10 cellular contexts compared by ENCODE assay signal in genomic region chr9:107309271-107309670, GRCh38. TPM values are rescaled to one million over a fixed set of nuclear protein-coding genes. Genes with fewer than 3 reads are reported as not detected.
DNase-seq lines count a peak whose midpoint lies in the region; ATAC-seq and TF ChIP-seq lines count a peak whose summit lies in the region.
"Had no signal": no experiment of that assay in that cellular context is flagged by ENCODE, and none has a peak within 500 bp of the region (broad histone marks: within the 10 kb centered on the region; RNA-seq: fewer than 3 reads in every experiment).

No MANE protein-coding gene starts in this region.

- CTCF ChIA-PET in activated CD8-positive, alpha-beta memory T cell treated with anti-CD3 and anti-CD28 coated beads, Interleukin-2, amount 10 ng/mL, durations not matched to agents 7 days and 5 days (lab: Charles Lee): interaction anchor here (0.8 kb wide), 1 partner anchor 32 kb away, joined by 3 read pairs; no protein-coding TSS in a partner anchor

- no peak for TF ChIP-seq EP300 in esophagus muscularis mucosa (IDR thresholded peaks at IDR 0.05)

- H3K4me3 Mint-ChIP-seq in activated CD8-positive, alpha-beta memory T cell treated with anti-CD3 and anti-CD28 coated beads, Interleukin-2, amount 10 ng/mL, durations not matched to agents 7 days and 5 days: no peak overlapping the region
- H3K4me3 Mint-ChIP-seq in progenitor cell of endocrine pancreas (ENCODE audit: low read depth): no peak overlapping the region

- peaks cover 65% of the 10 kb centered on the region for H3K36me3 Mint-ChIP-seq in activated CD8-positive, alpha-beta memory T cell treated with anti-CD3 and anti-CD28 coated beads, Interleukin-2, amount 10 ng/mL, durations not matched to agents 7 days and 5 days
- peaks cover 41% of the 10 kb centered on the region for H3K36me3 Mint-ChIP-seq in progenitor cell of endocrine pancreas (ENCODE audit: insufficient read depth)

- TF ChIP-seq CTCF in progenitor cell of endocrine pancreas (IDR thresholded peaks at IDR 0.05; ENCODE audit: unreplicated experiment): no peak
- TF ChIP-seq CTCF in lower leg skin (IDR thresholded peaks at IDR 0.05): no peak
- no peak for TF ChIP-seq CTCF in esophagus muscularis mucosa (IDR thresholded peaks at IDR 0.05)

- no peak for TF ChIP-seq POLR2A in lower leg skin (IDR thresholded peaks at IDR 0.05)
- no peak for TF ChIP-seq POLR2A in esophagus muscularis mucosa (IDR thresholded peaks at IDR 0.05; ENCODE audit: low read depth)

- intact Hi-C loops in lower leg skin (cut with DNase I; ENCODE audit: low total_unique reads) (no loop called here), esophagus muscularis mucosa (cut with DNase I) (no loop called here)

- H3K4me1 Mint-ChIP-seq in activated CD8-positive, alpha-beta memory T cell treated with anti-CD3 and anti-CD28 coated beads, Interleukin-2, amount 10 ng/mL, durations not matched to agents 7 days and 5 days: peaks cover 46% of the 10 kb centered on the region
- peaks cover 17% of the 10 kb centered on the region for H3K4me1 Mint-ChIP-seq in progenitor cell of endocrine pancreas (ENCODE audit: low read depth)

- no peaks in the 10 kb centered on the region for H3K9me3 ChIP-seq in esophagus muscularis mucosa
- H3K9me3 ChIP-seq: SJCRH30 had no signal

- no peaks in the 10 kb centered on the region for H3K9me3 Mint-ChIP-seq in activated CD8-positive, alpha-beta memory T cell treated with anti-CD3 and anti-CD28 coated beads, Interleukin-2, amount 10 ng/mL, durations not matched to agents 7 days and 5 days (ENCODE audit: low read depth)
- H3K9me3 Mint-ChIP-seq in progenitor cell of endocrine pancreas (ENCODE audit: low read depth): no peaks in the 10 kb centered on the region

- H3K4me1 ChIP-seq in esophagus muscularis mucosa: peaks cover 0 to 13% (median 6%) of the 10 kb centered on the region in 4 donors

- no peak for DNase-seq in activated CD8-positive, alpha-beta memory T cell treated with anti-CD3 and anti-CD28 coated beads, Interleukin-2, amount 10 ng/mL, durations not matched to agents 7 days and 5 days
- DNase-seq in activated CD8-positive, alpha-beta memory T cell treated with anti-CD3 and anti-CD28 coated beads, Interleukin-2, amount 50 U/mL, for 48 hours: no peak
- peak; percentile 17 for DNase-seq in UCSD-AML1 (lab: John Stamatoyannopoulos, UW; ENCODE audit: unreplicated experiment)
- DNase-seq in progenitor cell of endocrine pancreas (ENCODE audit: low spot score, unreplicated experiment): no peak
- DNase-seq in lower leg skin (ENCODE audit: low spot score in 2 of 2): no peak
- no peak for DNase-seq in esophagus muscularis mucosa (ENCODE audit: extremely low spot score)
- DNase-seq in inferior parietal cortex (ENCODE audit: extremely low spot score): no peak
- DNase-seq: NCI-H1694, SJCRH30 had no signal

- peak overlapping the region; percentile 76 for H3K27ac Mint-ChIP-seq in activated CD8-positive, alpha-beta memory T cell treated with anti-CD3 and anti-CD28 coated beads, Interleukin-2, amount 10 ng/mL, durations not matched to agents 7 days and 5 days
- peak overlapping the region; percentile 62 for H3K27ac Mint-ChIP-seq in progenitor cell of endocrine pancreas

- no peak overlapping the region for H3K27ac ChIP-seq in esophagus muscularis mucosa (replicated peaks in 1 of 4)
- H3K27ac ChIP-seq: SJCRH30 had no signal

- H3K27me3 ChIP-seq in esophagus muscularis mucosa: no peaks in the 10 kb centered on the region
- H3K27me3 ChIP-seq: SJCRH30 had no signal

- H3K36me3 ChIP-seq in esophagus muscularis mucosa: peaks cover 16 to 76% (median 52%) of the 10 kb centered on the region in 4 donors

- ATAC-seq in activated CD8-positive, alpha-beta memory T cell treated with anti-CD3 and anti-CD28 coated beads, Interleukin-2, amount 10 ng/mL, durations not matched to agents 7 days and 5 days: peak; percentile 78
- peak; percentile 76 for ATAC-seq in HG03064 (IDR thresholded peaks at IDR 0.05; ENCODE audit: low read depth, unreplicated experiment)

- WGBS in lower leg skin, 2 donors: 86 to 88% methylated on average over 5 of the region's 5 CpGs
- 85% methylated on average over 5 of the region's 5 CpGs for WGBS in esophagus muscularis mucosa

- H3K27me3 Mint-ChIP-seq in activated CD8-positive, alpha-beta memory T cell treated with anti-CD3 and anti-CD28 coated beads, Interleukin-2, amount 10 ng/mL, durations not matched to agents 7 days and 5 days: no peaks in the 10 kb centered on the region
- no peaks in the 10 kb centered on the region for H3K27me3 Mint-ChIP-seq in progenitor cell of endocrine pancreas

- H3K4me3 ChIP-seq in lower leg skin (ENCODE audit: low read depth, poor library complexity, severe bottlenecking) (no peak overlapping the region), esophagus muscularis mucosa (no peak overlapping the region)
- H3K4me3 ChIP-seq: SJCRH30 had no signal

RNA-seq across cellular contexts. Expression of gene RAD23B, which starts 26.2 kb away (rescaled TPM):
- total RNA-seq in activated CD8-positive, alpha-beta memory T cell treated with anti-CD3 and anti-CD28 coated beads, Interleukin-2, amount 10 ng/mL, durations not matched to agents 7 days and 5 days: 100 to 1,000 TPM in 1 of 2 experiments, 10 to 100 TPM in 1; 98.7 to 109 TPM
- total RNA-seq in progenitor cell of endocrine pancreas: 153 and 171 TPM in 2 replicates
- 100 to 1,000 TPM in 3 of 4 donors, 10 to 100 TPM in 1; 88.6 to 136 (median 114) TPM for total RNA-seq in lower leg skin
- 100 to 1,000 TPM in 2 of 4 donors, 10 to 100 TPM in 2; 64.4 to 110 (median 88.1) TPM for total RNA-seq in esophagus muscularis mucosa
